Comparison of ENCODE assay signal across 8 cellular contexts in genomic region chr19:50669319-50670101, GRCh38. TPM values are rescaled to one million over a fixed set of nuclear protein-coding genes. Genes with fewer than 3 reads are reported as not detected.
DNase-seq lines count a peak whose midpoint lies in the region; ATAC-seq, FAIRE-seq and TF ChIP-seq lines count a peak whose summit lies in the region.

No MANE protein-coding gene starts in this region.

- H3K27me3 ChIP-seq in H1 (replicated peaks in 1 of 4; ENCODE audit: control insufficient read depth in 3 of 4, extremely low read depth in 1 of 4, insufficient read depth in 3 of 4, low read length in 3 of 4) = peaks cover 27 to 46% (median 42%) of the 10 kb centered on the region in 4 experiments

- no peaks in the 10 kb centered on the region for H3K9me3 Mint-ChIP-seq in Calu3 (ENCODE audit: low read depth, unreplicated experiment)
- H3K9me3 Mint-ChIP-seq in activated T-helper 17 cell treated with anti-CD3 and anti-CD28 coated beads, Interleukin-2, amount 50 U/mL, for 72 hours = no peaks in the 10 kb centered on the region

- H2AK5ac ChIP-seq in H1 (ENCODE audit: low read depth, low read length) = 0 out of 2 replicates have a peak overlapping the region, but pooled peaks have one; percentile 15

- TF ChIP-seq EP300 in H1 (IDR thresholded peaks at IDR 0.05; ENCODE audit: borderline replicate concordance in 1 of 2, low read depth in 2 of 2, low read length in 2 of 2) = no peak

- H3K27me3 Mint-ChIP-seq in Calu3 (ENCODE audit: unreplicated experiment) = peaks cover 55% of the 10 kb centered on the region
- peaks cover 41% of the 10 kb centered on the region for H3K27me3 Mint-ChIP-seq in activated T-helper 17 cell treated with anti-CD3 and anti-CD28 coated beads, Interleukin-2, amount 50 U/mL, for 72 hours

- no peaks in the 10 kb centered on the region for H3K79me1 ChIP-seq in H1 (ENCODE audit: low read depth, low read length)

- no peak overlapping the region for H3K27ac Mint-ChIP-seq in Calu3 (ENCODE audit: unreplicated experiment)
- H3K27ac Mint-ChIP-seq in activated T-helper 17 cell treated with anti-CD3 and anti-CD28 coated beads, Interleukin-2, amount 50 U/mL, for 72 hours = no peak overlapping the region

- no peak overlapping the region for H3K9ac ChIP-seq in H1 (replicated peaks in 1 of 4; ENCODE audit: extremely low read depth in 1 of 4, low read depth in 3 of 4, low read length in 3 of 4)

- H2BK20ac ChIP-seq in H1 (ENCODE audit: low read length) = no peak overlapping the region

- TF ChIP-seq CTCF in Calu3 (IDR thresholded peaks at IDR 0.05; ENCODE audit: unreplicated experiment) (peak; percentile 85), WI38 (IDR thresholded peaks at IDR 0.05; ENCODE audit: low read depth, low read length) (peak; percentile 79), H1 (IDR thresholded peaks at IDR 0.05; ENCODE audit: control extremely low read depth in 1 of 3, insufficient read depth in 1 of 3, low read depth in 1 of 3, low read length in 3 of 3) (peak; percentile 58 to 83 (median 68)), omental fat pad (IDR thresholded peaks at IDR 0.05) (peak in 1 of 3 donors; percentile 20)

- 0 out of 4 replicates have a peak, but pooled peaks cover 0 to 1% of the 10 kb centered on the region in 2 experiments for H3K9me3 ChIP-seq in H1 (ENCODE audit: insufficient read depth in 2 of 2, low read depth in 1 of 2, low read length in 1 of 2)

- intact Hi-C loops in Calu3 (cut with micrococcal nuclease; ENCODE audit: unreplicated experiment) = no loop called here
- intact Hi-C loops in posterior cingulate gyrus (cut with DNase I) = no loop called here

- CTCF ChIA-PET in Calu3 (lab: Charles Lee) = interaction anchor here (0.5 to 1.2 kb wide), 5 partner anchors 35 to 132 kb away, joined by 3 to 11 read pairs (median 3); no protein-coding TSS in a partner anchor
- CTCF ChIA-PET in H1 (lab: Charles Lee; ENCODE audit: partially characterized antibody) = interaction anchor here (0.5 to 3.9 kb wide), 44 partner anchors 9 to 573 kb away, joined by 3 to 28 read pairs (median 4); partner anchors contain the start of genes C19orf81 and CLEC11A

- ATAC-seq in activated T-helper 17 cell treated with anti-CD3 and anti-CD28 coated beads, Interleukin-2, amount 50 U/mL, for 72 hours (replicated peaks) = no peak
- no peak for ATAC-seq in omental fat pad (ENCODE audit: low FRiP score)

- no peak overlapping the region for H4K8ac ChIP-seq in H1 (ENCODE audit: extremely low read depth, insufficient read depth, low read length)

- DNase-seq in Calu3 (peak; percentile 45), HuH-7.5 (ENCODE audit: low spot score) (peak; percentile 57), H1 (ENCODE audit: low read depth in 1 of 2, low spot score in 2 of 2) (peak in 1 of 2 experiments; percentile 67), posterior cingulate gyrus (peak in 9 of 10 donors; percentile 35 to 95 (median 69)), omental fat pad (ENCODE audit: low spot score) (no peak), NCI-H774 (lab: John Stamatoyannopoulos, UW) (no peak)

- no peak overlapping the region for H3K27ac ChIP-seq in H1 (ENCODE audit: low read depth, low read length)

- no peak for FAIRE-seq in H1 (lab: Jason Lieb, UNC)

- no peaks in the 10 kb centered on the region for H3K4me1 Mint-ChIP-seq in Calu3 (ENCODE audit: low read depth, unreplicated experiment)
- no peaks in the 10 kb centered on the region for H3K4me1 Mint-ChIP-seq in activated T-helper 17 cell treated with anti-CD3 and anti-CD28 coated beads, Interleukin-2, amount 50 U/mL, for 72 hours

- no peak overlapping the region for H2AFZ ChIP-seq in H1 (ENCODE audit: low read length)

- BruUV-seq in Calu3 (replicated peaks; lab: Mats Ljungman, UMichigan) = no TSS peak

- no peaks in the 10 kb centered on the region for H3K79me2 ChIP-seq in H1 (ENCODE audit: control insufficient read depth in 1 of 2, insufficient read depth in 2 of 2, low read length in 2 of 2)

- H3K36me3 Mint-ChIP-seq in Calu3 (ENCODE audit: insufficient read depth, unreplicated experiment) = peaks cover 5% of the 10 kb centered on the region
- no peaks in the 10 kb centered on the region for H3K36me3 Mint-ChIP-seq in activated T-helper 17 cell treated with anti-CD3 and anti-CD28 coated beads, Interleukin-2, amount 50 U/mL, for 72 hours (ENCODE audit: low read depth)

- peaks cover 0 to 8% (median 4%) of the 10 kb centered on the region in 4 experiments; a peak in 5 of 7 replicates for H3K4me1 ChIP-seq in H1 (replicated peaks in 1 of 4; ENCODE audit: control insufficient read depth in 3 of 4, insufficient read depth in 4 of 4, low read length in 3 of 4)

- H2BK5ac ChIP-seq in H1 (ENCODE audit: low read depth, low read length) = no peak overlapping the region

- peaks cover 0 to 4% of the 10 kb centered on the region in 2 experiments for H4K20me1 ChIP-seq in H1 (replicated peaks in 1 of 2; ENCODE audit: control insufficient read depth in 1 of 2, insufficient read depth in 2 of 2, low read length in 2 of 2)

- no peak overlapping the region for H4K91ac ChIP-seq in H1 (replicated peaks; ENCODE audit: insufficient read length, low read length)

- no peaks in the 10 kb centered on the region; a peak in 1 of 8 replicates for H3K36me3 ChIP-seq in H1 (ENCODE audit: control insufficient read depth in 2 of 4, insufficient read depth in 4 of 4, low read length in 3 of 4)

- no peak for TF ChIP-seq POLR2A in H1 (IDR thresholded peaks at IDR 0.05; ENCODE audit: control extremely low read depth in 1 of 2, low read depth in 2 of 2, low read length in 2 of 2)

- no peak overlapping the region for H2BK12ac ChIP-seq in H1 (ENCODE audit: low read depth, low read length)

- no peak overlapping the region for H3K4me2 ChIP-seq in H1 (ENCODE audit: insufficient read depth in 1 of 2, low read depth in 2 of 2, low read length in 2 of 2)

- H3K23me2 ChIP-seq in H1 (ENCODE audit: low read depth, low read length) = peaks cover 1% of the 10 kb centered on the region; the same call in 1 of the 2 replicates

- H3K4ac ChIP-seq in H1 (replicated peaks; ENCODE audit: insufficient read length, low read depth, low read length) = no peak overlapping the region

- 0 out of 2 replicates have a peak overlapping the region, but pooled peaks have one; percentile 72 for H2BK15ac ChIP-seq in H1 (ENCODE audit: low read length)

- no peak overlapping the region for H3K14ac ChIP-seq in H1 (ENCODE audit: insufficient read length)

- WGBS in H1 (ENCODE audit: extremely low coverage in 1 of 2, insufficient coverage in 1 of 2, insufficient read length in 1 of 2, insufficient replicate concordance in 2 of 2, low coverage in 1 of 2, low lambda C conversion rate in 2 of 2, missing lambda C conversion rate in 1 of 2), 2 experiments = 60% methylated on average over 23 of the region's 23 CpGs; no CpG with 5 or more reads in 1 of the 2 experiments

- H3K4me3 ChIP-seq in WI38 (ENCODE audit: low read depth, low read length) (no peak overlapping the region), H1 (ENCODE audit: extremely low read depth in 1 of 4, insufficient read depth in 2 of 4, low read depth in 3 of 4, low read length in 4 of 4) (no peak overlapping the region)

- H3K4me3 Mint-ChIP-seq in Calu3 (ENCODE audit: low read depth, unreplicated experiment) = no peak overlapping the region
- H3K4me3 Mint-ChIP-seq in activated T-helper 17 cell treated with anti-CD3 and anti-CD28 coated beads, Interleukin-2, amount 50 U/mL, for 72 hours = no peak overlapping the region

- H2BK120ac ChIP-seq in H1 (replicated peaks; ENCODE audit: low read depth, low read length) = no peak overlapping the region

- no peak overlapping the region for H3K23ac ChIP-seq in H1 (ENCODE audit: insufficient read length)

- no peak overlapping the region for H3K18ac ChIP-seq in H1 (ENCODE audit: extremely low read depth, low read length)

- H3K56ac ChIP-seq in H1 (replicated peaks; ENCODE audit: insufficient read length, low read depth, low read length) = no peak overlapping the region

- H4K5ac ChIP-seq in H1 (ENCODE audit: insufficient read length, low read depth, low read length) = no peak overlapping the region

- POLR2A ChIA-PET in H1 (lab: Charles Lee; ENCODE audit: partially characterized antibody) = interaction anchor here (0.6 to 1.8 kb wide), 4 partner anchors 9 to 59 kb away, joined by 3 to 14 read pairs (median 4); no protein-coding TSS in a partner anchor

- TF ChIP-seq RAD21 in H1 (IDR thresholded peaks at IDR 0.05 in 1 of 2, conservative IDR thresholded peaks at IDR 0.05 in 1 of 2; ENCODE audit: low read depth in 2 of 2, low read length in 2 of 2) = peak; percentile 45 to 49

RNA-seq across cellular contexts. Expression of gene C19orf81, which starts 20.3 kb away (rescaled TPM):
- total RNA-seq in Calu3 (2022) (not detected in 2 replicates), omental fat pad (not detected)
- 11.7 and 14.2 TPM in 2 replicates for total RNA-seq in H1 (2021; fragmentation: NEBNext Ultra II Directional; extraction: Animal tissue kit (Norgen Biotek cat#: 25700))
- 13.0 and 22.0 TPM in 2 replicates for polyA plus RNA-seq in H1 (2011; rRNA removed)
- polyA plus RNA-seq in H1 (2011; cell fraction: cytosol; rRNA removed) = 12.6 TPM
- 15.7 TPM for polyA plus RNA-seq in H1 (2011; cell fraction: nucleus; rRNA removed)
- polyA plus RNA-seq in H1 (2012, experiment 1 of 2) = 2.5 to 17.3 TPM (median 15.4 TPM) in 4 replicates
- 7.0 TPM for polyA plus RNA-seq in H1 (2012, experiment 2 of 2)
- polyA plus RNA-seq in H1 (2013, experiment 1 of 2) = 20.4 TPM
- polyA plus RNA-seq in H1 (2013, experiment 2 of 2) = 20.0 TPM
- not detected in 2 replicates for polyA minus RNA-seq in H1 (2011; rRNA and poly(A)+ RNA removed)
- polyA minus RNA-seq in H1 (2011; cell fraction: cytosol; rRNA and poly(A)+ RNA removed) = not detected
- polyA minus RNA-seq in H1 (2011; cell fraction: nucleus; rRNA and poly(A)+ RNA removed) = 7.5 TPM
- total RNA-seq in activated T-helper 17 cell treated with anti-CD3 and anti-CD28 coated beads, Interleukin-2, amount 50 U/mL, for 72 hours = not detected

RNA-seq across cellular contexts. Expression of gene SYT3, which starts 29.8 kb away (rescaled TPM):
- total RNA-seq in Calu3 (2022) (not detected in 2 replicates), omental fat pad (not detected)
- 13.9 and 17.3 TPM in 2 replicates for total RNA-seq in H1 (2021; fragmentation: NEBNext Ultra II Directional; extraction: Animal tissue kit (Norgen Biotek cat#: 25700))
- 6.7 and 12.7 TPM in 2 replicates for polyA plus RNA-seq in H1 (2011; rRNA removed)
- 6.2 TPM for polyA plus RNA-seq in H1 (2011; cell fraction: cytosol; rRNA removed)
- polyA plus RNA-seq in H1 (2011; cell fraction: nucleus; rRNA removed) = 13.0 TPM
- 11.9 to 13.7 TPM (median 12.9 TPM) in 4 replicates for polyA plus RNA-seq in H1 (2012, experiment 1 of 2)
- polyA plus RNA-seq in H1 (2012, experiment 2 of 2) = 12.1 TPM
- polyA plus RNA-seq in H1 (2013, experiment 1 of 2) = 11.8 TPM
- polyA plus RNA-seq in H1 (2013, experiment 2 of 2) = 12.4 TPM
- 3.1 and 5.1 TPM in 2 replicates for polyA minus RNA-seq in H1 (2011; rRNA and poly(A)+ RNA removed)
- 4.0 TPM for polyA minus RNA-seq in H1 (2011; cell fraction: cytosol; rRNA and poly(A)+ RNA removed)
- polyA minus RNA-seq in H1 (2011; cell fraction: nucleus; rRNA and poly(A)+ RNA removed) = 4.0 TPM
- total RNA-seq in activated T-helper 17 cell treated with anti-CD3 and anti-CD28 coated beads, Interleukin-2, amount 50 U/mL, for 72 hours = not detected

RNA-seq across cellular contexts. Expression of gene SHANK1, which starts 50.1 kb away (rescaled TPM):
- total RNA-seq in Calu3 (2022) = not detected in 2 replicates
- total RNA-seq in H1 (2021; fragmentation: NEBNext Ultra II Directional; extraction: Animal tissue kit (Norgen Biotek cat#: 25700)) = 3.7 and 3.9 TPM in 2 replicates
- polyA plus RNA-seq in H1 (2011; rRNA removed) = 1.1 and 1.2 TPM in 2 replicates
- polyA plus RNA-seq in H1 (2011; cell fraction: cytosol; rRNA removed) = 0.88 TPM
- polyA plus RNA-seq in H1 (2011; cell fraction: nucleus; rRNA removed) = 7.0 TPM
- polyA plus RNA-seq in H1 (2012, experiment 1 of 2) = 2.6 to 5.1 TPM (median 3.8 TPM) in 4 replicates
- polyA plus RNA-seq in H1 (2012, experiment 2 of 2) = 1.4 TPM
- polyA plus RNA-seq in H1 (2013, experiment 1 of 2) = 1.8 TPM
- polyA plus RNA-seq in H1 (2013, experiment 2 of 2) = 1.1 TPM
- polyA minus RNA-seq in H1 (2011; rRNA and poly(A)+ RNA removed) = 0.54 and 0.98 TPM in 2 replicates
- 3.0 TPM for polyA minus RNA-seq in H1 (2011; cell fraction: cytosol; rRNA and poly(A)+ RNA removed)
- 6.6 TPM for polyA minus RNA-seq in H1 (2011; cell fraction: nucleus; rRNA and poly(A)+ RNA removed)
- total RNA-seq in activated T-helper 17 cell treated with anti-CD3 and anti-CD28 coated beads, Interleukin-2, amount 50 U/mL, for 72 hours = not detected
- total RNA-seq in omental fat pad = 1 to 10 TPM in 1 of 4 donors, under 1 TPM in 1, not detected in 2; 0.37 to 2.2 TPM

RNA-seq across cellular contexts. Expression of gene CLEC11A, which starts 53.7 kb away (rescaled TPM):
- total RNA-seq in Calu3 (2022) (2.3 and 2.4 TPM in 2 replicates), omental fat pad (10 to 100 TPM; 17.1 to 32.0 (median 21.9) TPM)
- total RNA-seq in H1 (2021; fragmentation: NEBNext Ultra II Directional; extraction: Animal tissue kit (Norgen Biotek cat#: 25700)) = 4.3 and 5.2 TPM in 2 replicates
- 17.4 and 22.5 TPM in 2 replicates for polyA plus RNA-seq in H1 (2011; rRNA removed)
- 10.3 TPM for polyA plus RNA-seq in H1 (2011; cell fraction: cytosol; rRNA removed)
- polyA plus RNA-seq in H1 (2011; cell fraction: nucleus; rRNA removed) = 10.3 TPM
- polyA plus RNA-seq in H1 (2012, experiment 1 of 2) = 2.7 to 6.2 TPM (median 5.4 TPM) in 4 replicates
- 3.1 TPM for polyA plus RNA-seq in H1 (2012, experiment 2 of 2)
- polyA plus RNA-seq in H1 (2013, experiment 1 of 2) = 7.1 TPM
- 6.2 TPM for polyA plus RNA-seq in H1 (2013, experiment 2 of 2)
- 0.16 TPM in 1 of 2 replicates, not detected in the other for polyA minus RNA-seq in H1 (2011; rRNA and poly(A)+ RNA removed)
- polyA minus RNA-seq in H1 (2011; cell fraction: cytosol; rRNA and poly(A)+ RNA removed) = 1.8 TPM
- 6.7 TPM for polyA minus RNA-seq in H1 (2011; cell fraction: nucleus; rRNA and poly(A)+ RNA removed)
- under 1 TPM; 0.24 to 0.45 TPM for total RNA-seq in activated T-helper 17 cell treated with anti-CD3 and anti-CD28 coated beads, Interleukin-2, amount 50 U/mL, for 72 hours

Comparison
In these comparisons a context has a peak if more than half of its experiments do, and no peak if none do; other contexts are left out.
1. DNase-seq: peak in Calu3 (single experiment), HuH-7.5 (single experiment) and posterior cingulate gyrus (9 of 10); none in omental fat pad (single experiment) and NCI-H774 (single experiment).
2. RNA of gene SYT3, which starts 29.8 kb away (total RNA-seq): 13.9 to 17.3 TPM in H1; not detected in omental fat pad, not detected in Calu3 and not detected in activated T-helper 17 cell treated with anti-CD3 and anti-CD28 coated beads, Interleukin-2, amount 50 U/mL, for 72 hours; every median in the first group is over 10 times any median in the second.